ENCODE assay signal across 8 cellular contexts in the genomic region with DNA sequence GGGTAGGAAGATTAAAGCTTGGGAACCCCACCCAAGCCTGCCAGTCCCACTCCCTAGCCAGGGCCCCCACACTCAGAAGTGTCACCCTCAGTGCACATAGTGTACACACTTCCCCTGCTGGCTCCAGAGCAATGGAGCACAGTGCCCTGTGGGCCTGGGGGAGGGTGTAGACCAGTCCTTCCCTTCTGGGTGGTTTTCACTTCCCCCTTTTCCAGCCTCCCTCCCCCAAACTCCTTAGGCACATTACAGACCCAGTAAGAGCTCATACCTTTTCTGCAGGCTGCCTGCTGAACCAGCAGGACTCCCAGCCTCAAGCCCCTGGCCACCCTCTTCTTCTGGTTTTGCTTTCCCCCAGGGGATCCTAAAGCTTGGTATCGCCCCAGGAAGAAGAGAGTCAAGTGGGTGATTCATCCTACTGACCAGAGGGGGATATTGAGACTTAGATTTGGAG. TPM values are rescaled to one million over a fixed set of nuclear protein-coding genes. Genes with fewer than 3 reads are reported as not detected.
A peak's percentile ranks its signal among the peaks of the same experiment; 100 is the strongest.
DNase-seq lines count a peak whose midpoint lies in the region; ATAC-seq and TF ChIP-seq lines count a peak whose summit lies in the region.

A gene with protein sequence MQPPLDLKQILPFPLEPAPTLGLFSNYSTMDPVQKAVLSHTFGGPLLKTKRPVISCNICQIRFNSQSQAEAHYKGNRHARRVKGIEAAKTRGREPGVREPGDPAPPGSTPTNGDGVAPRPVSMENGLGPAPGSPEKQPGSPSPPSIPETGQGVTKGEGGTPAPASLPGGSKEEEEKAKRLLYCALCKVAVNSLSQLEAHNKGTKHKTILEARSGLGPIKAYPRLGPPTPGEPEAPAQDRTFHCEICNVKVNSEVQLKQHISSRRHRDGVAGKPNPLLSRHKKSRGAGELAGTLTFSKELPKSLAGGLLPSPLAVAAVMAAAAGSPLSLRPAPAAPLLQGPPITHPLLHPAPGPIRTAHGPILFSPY (minus strand): TSS at position 143 of the 451 bp plus-strand sequence. CDS start 219 bp downstream, outside the sequence.

- no peaks in the 10 kb centered on the region for H3K9me3 Mint-ChIP-seq in stimulated activated memory B cell treated with anti-CD40 and anti-IgM and Interleukin-4, amounts not matched to agents 10 μg/mL and 1 μg/mL and 100 μg/mL, for 72 hours
- H3K9me3 Mint-ChIP-seq in activated T-helper 2 cell treated with anti-CD3 and anti-CD28 coated beads, Interferon-gamma antibody, Interleukin-2, Interleukin-4, amounts not matched to agents 10 μg/mL and 5 μg/mL and 100 μg/mL, durations not matched to agents 14 hours and 24 hours and 36 hours = no peaks in the 10 kb centered on the region

- TF ChIP-seq CTCF in Peyer's patch (IDR thresholded peaks at IDR 0.05) (no peak), left ventricle myocardium inferior (IDR thresholded peaks at IDR 0.05; ENCODE audit: borderline replicate concordance) (no peak)

- peak in 2 of 3 donors; percentile 61 to 68 for DNase-seq in Peyer's patch
- DNase-seq in left ventricle myocardium inferior = peak; percentile 33
- no peak for DNase-seq in activated T-helper 2 cell treated with anti-CD3 and anti-CD28 coated beads, Interferon-gamma antibody, Interleukin-2, Interleukin-4, amounts not matched to agents 10 μg/mL and 5 μg/mL and 100 μg/mL, durations not matched to agents 14 hours and 24 hours and 36 hours (ENCODE audit: low spot score)
- DNase-seq in EL = no peak
- DNase-seq in NCI-H1105 (lab: John Stamatoyannopoulos, UW) = no peak

- H3K27ac Mint-ChIP-seq in stimulated activated memory B cell treated with anti-CD40 and anti-IgM and Interleukin-4, amounts not matched to agents 10 μg/mL and 1 μg/mL and 100 μg/mL, for 72 hours = peak within 1 kb of the TSS; percentile 67
- H3K27ac Mint-ChIP-seq in activated T-helper 2 cell treated with anti-CD3 and anti-CD28 coated beads, Interferon-gamma antibody, Interleukin-2, Interleukin-4, amounts not matched to agents 10 μg/mL and 5 μg/mL and 100 μg/mL, durations not matched to agents 14 hours and 24 hours and 36 hours = no peak within 1 kb of the TSS

- H3K27me3 Mint-ChIP-seq in stimulated activated memory B cell treated with anti-CD40 and anti-IgM and Interleukin-4, amounts not matched to agents 10 μg/mL and 1 μg/mL and 100 μg/mL, for 72 hours = no peaks in the 10 kb centered on the region
- H3K27me3 Mint-ChIP-seq in activated T-helper 2 cell treated with anti-CD3 and anti-CD28 coated beads, Interferon-gamma antibody, Interleukin-2, Interleukin-4, amounts not matched to agents 10 μg/mL and 5 μg/mL and 100 μg/mL, durations not matched to agents 14 hours and 24 hours and 36 hours (ENCODE audit: low read depth) = no peaks in the 10 kb centered on the region

- H3K36me3 ChIP-seq in Peyer's patch (no peaks in the 10 kb centered on the region), left ventricle myocardium inferior (no peaks in the 10 kb centered on the region)

- H3K9me3 ChIP-seq in Peyer's patch = no peaks in the 10 kb centered on the region
- H3K9me3 ChIP-seq in left ventricle myocardium inferior (replicated peaks) = no peaks in the 10 kb centered on the region

- H3K27me3 ChIP-seq in Peyer's patch = no peaks in the 10 kb centered on the region
- no peaks in the 10 kb centered on the region for H3K27me3 ChIP-seq in left ventricle myocardium inferior (ENCODE audit: low read depth)

- H3K4me3 ChIP-seq in Peyer's patch (no peak within 1 kb of the TSS), left ventricle myocardium inferior (peak within 1 kb of the TSS; percentile 30)

- peak within 1 kb of the TSS; percentile 35 for H3K4me3 Mint-ChIP-seq in stimulated activated memory B cell treated with anti-CD40 and anti-IgM and Interleukin-4, amounts not matched to agents 10 μg/mL and 1 μg/mL and 100 μg/mL, for 72 hours
- no peak within 1 kb of the TSS for H3K4me3 Mint-ChIP-seq in activated T-helper 2 cell treated with anti-CD3 and anti-CD28 coated beads, Interferon-gamma antibody, Interleukin-2, Interleukin-4, amounts not matched to agents 10 μg/mL and 5 μg/mL and 100 μg/mL, durations not matched to agents 14 hours and 24 hours and 36 hours (ENCODE audit: low read depth)

- ATAC-seq in GM21737 (IDR thresholded peaks at IDR 0.05; ENCODE audit: unreplicated experiment) (peak; percentile 47), GM21526 (IDR thresholded peaks at IDR 0.05; ENCODE audit: low FRiP score, unreplicated experiment) (no peak)
- ATAC-seq in stimulated activated memory B cell treated with anti-CD40 and anti-IgM and Interleukin-4, amounts not matched to agents 10 μg/mL and 1 μg/mL and 100 μg/mL, for 72 hours = peak; percentile 82

- no peaks in the 10 kb centered on the region for H3K36me3 Mint-ChIP-seq in stimulated activated memory B cell treated with anti-CD40 and anti-IgM and Interleukin-4, amounts not matched to agents 10 μg/mL and 1 μg/mL and 100 μg/mL, for 72 hours
- no peaks in the 10 kb centered on the region for H3K36me3 Mint-ChIP-seq in activated T-helper 2 cell treated with anti-CD3 and anti-CD28 coated beads, Interferon-gamma antibody, Interleukin-2, Interleukin-4, amounts not matched to agents 10 μg/mL and 5 μg/mL and 100 μg/mL, durations not matched to agents 14 hours and 24 hours and 36 hours (ENCODE audit: low read depth)

- no peak for TF ChIP-seq POLR2A in Peyer's patch (IDR thresholded peaks at IDR 0.05)

- H3K4me1 ChIP-seq in Peyer's patch (peaks cover 0 to 24% (median 7%) of the 10 kb centered on the region in 4 donors), left ventricle myocardium inferior (peaks cover 10% of the 10 kb centered on the region)

- intact Hi-C loops in left ventricle myocardium inferior (cut with micrococcal nuclease) = no loop called here
- intact Hi-C loops in activated T-helper 2 cell treated with anti-CD3 and anti-CD28 coated beads, Interferon-gamma antibody, Interleukin-2, Interleukin-4, amounts not matched to agents 10 μg/mL and 5 μg/mL and 100 μg/mL, durations not matched to agents 14 hours and 24 hours and 36 hours (cut with micrococcal nuclease) = no loop called here

- peaks cover 53% of the 10 kb centered on the region for H3K4me1 Mint-ChIP-seq in stimulated activated memory B cell treated with anti-CD40 and anti-IgM and Interleukin-4, amounts not matched to agents 10 μg/mL and 1 μg/mL and 100 μg/mL, for 72 hours
- peaks cover 13% of the 10 kb centered on the region for H3K4me1 Mint-ChIP-seq in activated T-helper 2 cell treated with anti-CD3 and anti-CD28 coated beads, Interferon-gamma antibody, Interleukin-2, Interleukin-4, amounts not matched to agents 10 μg/mL and 5 μg/mL and 100 μg/mL, durations not matched to agents 14 hours and 24 hours and 36 hours (ENCODE audit: low read depth)

- H3K27ac ChIP-seq in Peyer's patch (peak within 1 kb of the TSS in 3 of 4 donors; percentile 56 to 69 (median 67)), left ventricle myocardium inferior (replicated peaks) (peak within 1 kb of the TSS; percentile 50)

RNA-seq across cellular contexts. Expression of the gene that starts here (rescaled TPM):
- total RNA-seq in Peyer's patch (10 to 100 TPM in 2 of 4 donors, 1 to 10 TPM in 2; 7.3 to 28.1 (median 9.7) TPM), left ventricle myocardium inferior (7.1 TPM)
- 0.60 and 0.78 TPM in 2 replicates for total RNA-seq in activated T-helper 2 cell treated with anti-CD3 and anti-CD28 coated beads, Interferon-gamma antibody, Interleukin-2, Interleukin-4, amounts not matched to agents 10 μg/mL and 5 μg/mL and 100 μg/mL, durations not matched to agents 14 hours and 24 hours and 36 hours

Comparison
In these comparisons a context has a peak if more than half of its experiments do, and no peak if none do; other contexts are left out.
1. DNase-seq: peak in Peyer's patch (2 of 3) and left ventricle myocardium inferior (single experiment); none in activated T-helper 2 cell treated with anti-CD3 and anti-CD28 coated beads, Interferon-gamma antibody, Interleukin-2, Interleukin-4, amounts not matched to agents 10 μg/mL and 5 μg/mL and 100 μg/mL, durations not matched to agents 14 hours and 24 hours and 36 hours (single experiment), EL (single experiment) and NCI-H1105 (single experiment).